8 cellular contexts compared by ENCODE assay signal in genomic region chr2:32627901-32628645, GRCh38. TPM values are rescaled to one million over a fixed set of nuclear protein-coding genes. Genes with fewer than 3 reads are reported as not detected.
DNase-seq lines count a peak whose midpoint lies in the region; ATAC-seq and TF ChIP-seq lines count a peak whose summit lies in the region.

TSS of gene TTC27 (plus strand) at chr2:32628050. CDS start at chr2:32628293, 243 bp downstream.

- H3K4me1 ChIP-seq in BE2C: no peaks in the 10 kb centered on the region

- DNase-seq in BE2C: peak; percentile 96
- DNase-seq in GM19240 (ENCODE audit: insufficient read length, low spot score): peak; percentile 89
- DNase-seq in NCI-H526 (lab: John Stamatoyannopoulos, UW): peak; percentile 91 to 96
- DNase-seq in activated CD4-positive, alpha-beta T cell treated with anti-CD3 and anti-CD28 coated beads for 48 hours: peak; percentile 97
- DNase-seq in coronary artery (ENCODE audit: low spot score): peak; percentile 95
- peak; percentile 95 to 97 for DNase-seq in left colon
- DNase-seq in stimulated activated CD4-positive, alpha-beta T cell treated with anti-CD3 and anti-CD28 coated beads, Interleukin-2, amount 100 ng/mL, for 24 hours: peak; percentile 96 to 97

- H3K36me3 ChIP-seq in BE2C: peaks cover 3% of the 10 kb centered on the region; the same call in 1 of the 2 replicates

- H3K4me3 ChIP-seq in BE2C (ENCODE audit: low read depth, low read length) (peak within 1 kb of the TSS; percentile 98), coronary artery (peak within 1 kb of the TSS; percentile 92)

- intact Hi-C loops in left colon (cut with DNase I, micrococcal nuclease): no loop called here

- no peaks in the 10 kb centered on the region for H3K27me3 ChIP-seq in BE2C

- ATAC-seq in HG03460 (IDR thresholded peaks at IDR 0.05; ENCODE audit: unreplicated experiment): peak; percentile 100
- ATAC-seq in left colon: peak; percentile 99

- peak within 1 kb of the TSS; percentile 70 to 86 for H3K27ac ChIP-seq in coronary artery

- H3K9me3 ChIP-seq in BE2C: no peaks in the 10 kb centered on the region

- TF ChIP-seq CTCF in BE2C (IDR thresholded peaks at IDR 0.05; ENCODE audit: low read depth, low read length) (no peak; the same call in 1 of the 2 replicates), coronary artery (IDR thresholded peaks at IDR 0.05) (no peak)

RNA-seq across cellular contexts. Expression of gene TTC27, which starts in this region (rescaled TPM):
- 4.3 TPM for polyA plus RNA-seq in BE2C (2012; ENCODE audit: insufficient read depth, insufficient read length, low read depth)
- 10 to 100 TPM in 1 of 2 donors, 1 to 10 TPM in 1; 8.9 to 10.7 TPM for total RNA-seq in left colon

Comparison
In these comparisons a context has a peak if more than half of its experiments do, and no peak if none do; other contexts are left out.
1. Peak in every context shown above with its lines: DNase-seq, ATAC-seq, H3K4me3 ChIP-seq and H3K27ac ChIP-seq.